Comparison of ENCODE assay signal across 24 cellular contexts in genomic region chr11:66867425-66868040, GRCh38.
DNase-seq lines count a peak whose midpoint lies in the region; ATAC-seq and TF ChIP-seq lines count a peak whose summit lies in the region.
"Had no signal": no experiment of that assay in that cellular context is flagged by ENCODE, and none has a peak within 500 bp of the region (broad histone marks: within the 10 kb centered on the region; RNA-seq: fewer than 3 reads in every experiment).

No MANE protein-coding gene starts in this region.

- no peaks in the 10 kb centered on the region for H3K27me3 ChIP-seq in brain microvascular endothelial cell (replicated peaks)
- H3K27me3 ChIP-seq: BE2C, body of pancreas, spleen, upper lobe of left lung had no signal

- no peak for ATAC-seq in GM21423 (IDR thresholded peaks at IDR 0.05; ENCODE audit: unreplicated experiment)
- ATAC-seq: body of pancreas had no signal

- no peak overlapping the region for H3K27ac ChIP-seq in brain microvascular endothelial cell
- H3K27ac ChIP-seq: 22Rv1, body of pancreas, spleen, upper lobe of left lung had no signal

- H3K9me3 Mint-ChIP-seq in nephron = no peaks in the 10 kb centered on the region
- H3K9me3 Mint-ChIP-seq: activated naive CD8-positive, alpha-beta T cell treated with anti-CD3 and anti-CD28 coated beads for 36 hours; activated T-helper 1 cell treated with anti-CD3 and anti-CD28 coated beads, Interleukin-12 subunit alpha, Interleukin-12 subunit beta, Interleukin-2, Interleukin-4 antibody, amounts not matched to agents 30 ng/mL and 10 ng/mL and 1 ng/mL, durations not matched to agents 14 hours and 24 hours and 36 hours; neural crest cell had no signal

- in situ Hi-C loops in astrocyte of the cerebellum (cut with HindIII; ENCODE audit: low sequenced_read_pairs) = no loop called here
- in situ Hi-C loops in brain microvascular endothelial cell (cut with HindIII; ENCODE audit: low pct_ligation_motif_present, low sequenced_read_pairs) = no loop called here

- no peaks in the 10 kb centered on the region for H3K27me3 Mint-ChIP-seq in nephron (ENCODE audit: low read depth)
- H3K27me3 Mint-ChIP-seq: activated CD4-positive, alpha-beta T cell treated with anti-CD3 and anti-CD28 coated beads for 36 hours; activated naive CD8-positive, alpha-beta T cell treated with anti-CD3 and anti-CD28 coated beads for 36 hours had no signal

- no peak overlapping the region for H3K4me3 ChIP-seq in astrocyte of the cerebellum (ENCODE audit: low read depth, low read length)
- no peak overlapping the region for H3K4me3 ChIP-seq in brain microvascular endothelial cell (ENCODE audit: low read depth, low read length)
- H3K4me3 ChIP-seq: body of pancreas, GM12878, upper lobe of left lung had no signal

- peak overlapping the region in 2 of 3 experiments; percentile 56 to 97 for H3K27ac Mint-ChIP-seq in nephron
- H3K27ac Mint-ChIP-seq: activated CD4-positive, alpha-beta T cell treated with anti-CD3 and anti-CD28 coated beads for 36 hours; activated naive CD8-positive, alpha-beta T cell treated with anti-CD3 and anti-CD28 coated beads for 36 hours; activated T-helper 1 cell treated with anti-CD3 and anti-CD28 coated beads, Interleukin-12 subunit alpha, Interleukin-12 subunit beta, Interleukin-2, Interleukin-4 antibody, amounts not matched to agents 30 ng/mL and 10 ng/mL and 1 ng/mL, durations not matched to agents 14 hours and 24 hours and 36 hours had no signal

- TF ChIP-seq CTCF in astrocyte of the cerebellum (IDR thresholded peaks at IDR 0.05; ENCODE audit: low read depth, low read length, missing control alignments) = peak; percentile 14
- no peak for TF ChIP-seq CTCF in nephron (IDR thresholded peaks at IDR 0.05; ENCODE audit: unreplicated experiment in 3 of 3)
- TF ChIP-seq CTCF in brain microvascular endothelial cell (IDR thresholded peaks at IDR 0.05; ENCODE audit: low read depth, low read length, missing control alignments) = no peak

- DNase-seq in DMS 273 (lab: John Stamatoyannopoulos, UW; ENCODE audit: unreplicated experiment) = peak; percentile 35
- DNase-seq in DMS 273 treated with DMSO at 0.1 percent for 48 hours (lab: John Stamatoyannopoulos, UW) = no peak
- DNase-seq in NAMALWA (ENCODE audit: low spot score) = peak; percentile 46
- no peak for DNase-seq in astrocyte of the cerebellum (ENCODE audit: low read depth)
- DNase-seq in brain microvascular endothelial cell = no peak
- no peak for DNase-seq in pons (ENCODE audit: low spot score)
- DNase-seq: activated CD4-positive, alpha-beta T cell treated with anti-CD3 and anti-CD28 coated beads for 36 hours; activated naive CD8-positive, alpha-beta T cell treated with anti-CD3 and anti-CD28 coated beads for 36 hours; BE2C; body of pancreas; dermis blood vessel endothelial cell; EL; IMR-90; NCI-H2081 treated with DMSO at 0.1 percent for 48 hours; spleen; stimulated activated CD4-positive, alpha-beta T cell treated with anti-CD3 and anti-CD28 coated beads, Interleukin-4, amount 100 ng/mL, for 4 hours; T1000; upper lobe of left lung had no signal

- H3K4me3 Mint-ChIP-seq in nephron = no peak overlapping the region
- H3K4me3 Mint-ChIP-seq: activated CD4-positive, alpha-beta T cell treated with anti-CD3 and anti-CD28 coated beads for 36 hours; activated naive CD8-positive, alpha-beta T cell treated with anti-CD3 and anti-CD28 coated beads for 36 hours; activated T-helper 1 cell treated with anti-CD3 and anti-CD28 coated beads, Interleukin-12 subunit alpha, Interleukin-12 subunit beta, Interleukin-2, Interleukin-4 antibody, amounts not matched to agents 30 ng/mL and 10 ng/mL and 1 ng/mL, durations not matched to agents 14 hours and 24 hours and 36 hours; neural crest cell had no signal

- peaks cover 16% of the 10 kb centered on the region for H3K36me3 ChIP-seq in brain microvascular endothelial cell (replicated peaks)

- peaks cover 22% of the 10 kb centered on the region for H3K4me1 Mint-ChIP-seq in nephron
- H3K4me1 Mint-ChIP-seq: neural crest cell had no signal

- H3K36me3 Mint-ChIP-seq in nephron (ENCODE audit: low read depth) = peaks cover 3% of the 10 kb centered on the region
- H3K36me3 Mint-ChIP-seq: activated naive CD8-positive, alpha-beta T cell treated with anti-CD3 and anti-CD28 coated beads for 36 hours had no signal

Comparison
In these comparisons a context has a peak if more than half of its experiments do, and no peak if none do; other contexts are left out.
1. DNase-seq: peak in DMS 273 (single experiment) and NAMALWA (single experiment); none in DMS 273 treated with DMSO at 0.1 percent for 48 hours (single experiment), astrocyte of the cerebellum (single experiment), brain microvascular endothelial cell (single experiment) and pons (single experiment).